ENCODE assay signal across 1 cellular context in the genomic region with DNA sequence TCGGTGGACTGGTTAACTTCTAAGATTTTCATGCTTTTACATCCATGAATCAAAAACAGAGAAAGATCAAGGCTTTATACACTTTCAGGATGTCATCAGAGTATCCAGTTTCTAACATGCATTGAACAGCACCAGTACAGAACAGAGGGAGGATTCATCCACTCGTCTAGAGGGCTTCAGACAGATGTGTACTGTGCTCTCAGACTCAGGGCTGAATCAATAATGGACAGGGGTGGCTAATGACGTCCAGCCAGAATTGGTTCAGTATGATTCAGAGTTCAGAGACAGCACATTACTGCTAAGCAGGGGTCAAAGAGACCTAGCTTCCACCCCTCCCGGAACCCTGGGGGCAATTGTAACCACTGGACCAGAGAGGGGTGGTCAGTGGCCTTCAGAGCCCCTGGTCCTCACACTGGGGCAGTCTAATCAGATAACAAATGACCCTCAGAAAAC.
TF ChIP-seq lines count a peak whose summit lies in the region.

No MANE protein-coding gene starts in this region.

TF ChIP-seq in HepG2, 621 proteins besides CTCF, POLR2A, EP300 and RAD21 (continued from another document and continues in another):
- TF ChIP-seq, protein P1, sequence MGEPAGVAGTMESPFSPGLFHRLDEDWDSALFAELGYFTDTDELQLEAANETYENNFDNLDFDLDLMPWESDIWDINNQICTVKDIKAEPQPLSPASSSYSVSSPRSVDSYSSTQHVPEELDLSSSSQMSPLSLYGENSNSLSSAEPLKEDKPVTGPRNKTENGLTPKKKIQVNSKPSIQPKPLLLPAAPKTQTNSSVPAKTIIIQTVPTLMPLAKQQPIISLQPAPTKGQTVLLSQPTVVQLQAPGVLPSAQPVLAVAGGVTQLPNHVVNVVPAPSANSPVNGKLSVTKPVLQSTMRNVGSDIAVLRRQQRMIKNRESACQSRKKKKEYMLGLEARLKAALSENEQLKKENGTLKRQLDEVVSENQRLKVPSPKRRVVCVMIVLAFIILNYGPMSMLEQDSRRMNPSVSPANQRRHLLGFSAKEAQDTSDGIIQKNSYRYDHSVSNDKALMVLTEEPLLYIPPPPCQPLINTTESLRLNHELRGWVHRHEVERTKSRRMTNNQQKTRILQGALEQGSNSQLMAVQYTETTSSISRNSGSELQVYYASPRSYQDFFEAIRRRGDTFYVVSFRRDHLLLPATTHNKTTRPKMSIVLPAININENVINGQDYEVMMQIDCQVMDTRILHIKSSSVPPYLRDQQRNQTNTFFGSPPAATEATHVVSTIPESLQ (CRISPR knock-in tag; conservative IDR thresholded peaks at IDR 0.05): no peak
- TF ChIP-seq, protein P2, sequence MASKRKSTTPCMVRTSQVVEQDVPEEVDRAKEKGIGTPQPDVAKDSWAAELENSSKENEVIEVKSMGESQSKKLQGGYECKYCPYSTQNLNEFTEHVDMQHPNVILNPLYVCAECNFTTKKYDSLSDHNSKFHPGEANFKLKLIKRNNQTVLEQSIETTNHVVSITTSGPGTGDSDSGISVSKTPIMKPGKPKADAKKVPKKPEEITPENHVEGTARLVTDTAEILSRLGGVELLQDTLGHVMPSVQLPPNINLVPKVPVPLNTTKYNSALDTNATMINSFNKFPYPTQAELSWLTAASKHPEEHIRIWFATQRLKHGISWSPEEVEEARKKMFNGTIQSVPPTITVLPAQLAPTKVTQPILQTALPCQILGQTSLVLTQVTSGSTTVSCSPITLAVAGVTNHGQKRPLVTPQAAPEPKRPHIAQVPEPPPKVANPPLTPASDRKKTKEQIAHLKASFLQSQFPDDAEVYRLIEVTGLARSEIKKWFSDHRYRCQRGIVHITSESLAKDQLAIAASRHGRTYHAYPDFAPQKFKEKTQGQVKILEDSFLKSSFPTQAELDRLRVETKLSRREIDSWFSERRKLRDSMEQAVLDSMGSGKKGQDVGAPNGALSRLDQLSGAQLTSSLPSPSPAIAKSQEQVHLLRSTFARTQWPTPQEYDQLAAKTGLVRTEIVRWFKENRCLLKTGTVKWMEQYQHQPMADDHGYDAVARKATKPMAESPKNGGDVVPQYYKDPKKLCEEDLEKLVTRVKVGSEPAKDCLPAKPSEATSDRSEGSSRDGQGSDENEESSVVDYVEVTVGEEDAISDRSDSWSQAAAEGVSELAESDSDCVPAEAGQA (IDR thresholded peaks at IDR 0.05; ENCODE audit: low read depth): no peak
- TF ChIP-seq, protein P2 (CRISPR knock-in tag; IDR thresholded peaks at IDR 0.05; ENCODE audit: borderline replicate concordance): no peak
- TF ChIP-seq ZNF230 (CRISPR knock-in tag; IDR thresholded peaks at IDR 0.05) (0 out of 2 replicates have a peak, but pooled peaks have one; percentile 36), ZNF383 (CRISPR knock-in tag; IDR thresholded peaks at IDR 0.05; ENCODE audit: borderline replicate concordance) (no peak), FOSL2 (CRISPR knock-in tag; IDR thresholded peaks at IDR 0.05) (peak; percentile 87), SIX1 (CRISPR knock-in tag; IDR thresholded peaks at IDR 0.05; ENCODE audit: borderline replicate concordance) (peak; percentile 96), ZSCAN9 (CRISPR knock-in tag; IDR thresholded peaks at IDR 0.05; ENCODE audit: borderline replicate concordance) (peak; percentile 32; the same call in 1 of the 2 replicates), MATR3 (CRISPR knock-in tag; IDR thresholded peaks at IDR 0.05) (no peak), HDAC1 (CRISPR knock-in tag; IDR thresholded peaks at IDR 0.05) (peak; percentile 62; the same call in 1 of the 2 replicates), ZNF616 (CRISPR knock-in tag; IDR thresholded peaks at IDR 0.05; ENCODE audit: low read depth) (no peak), ZBTB42 (CRISPR knock-in tag; IDR thresholded peaks at IDR 0.05) (peak; percentile 99), IRF2 (CRISPR knock-in tag; IDR thresholded peaks at IDR 0.05) (peak; percentile 80), NFYC (CRISPR knock-in tag; IDR thresholded peaks at IDR 0.05) (0 out of 2 replicates have a peak, but pooled peaks have one; percentile 11), ZBTB7B (CRISPR knock-in tag; IDR thresholded peaks at IDR 0.05) (peak; percentile 94), PITX1 (CRISPR knock-in tag; IDR thresholded peaks at IDR 0.05) (peak; percentile 71; the same call in 1 of the 2 replicates), ZNF30 (CRISPR knock-in tag; IDR thresholded peaks at IDR 0.05) (no peak), ZSCAN30 (CRISPR knock-in tag; IDR thresholded peaks at IDR 0.05) (no peak), BRCA1 (CRISPR knock-in tag; IDR thresholded peaks at IDR 0.05) (peak; percentile 71; the same call in 1 of the 2 replicates), ZMYM3 (CRISPR knock-in tag; IDR thresholded peaks at IDR 0.05) (peak; percentile 85), NFATC3 (CRISPR knock-in tag; IDR thresholded peaks at IDR 0.05) (no peak), RBM39 (IDR thresholded peaks at IDR 0.05; ENCODE audit: low read depth, low read length, poor library complexity, severe bottlenecking) (no peak), NONO (IDR thresholded peaks at IDR 0.05) (no peak), NONO (CRISPR knock-in tag; conservative IDR thresholded peaks at IDR 0.05) (peak; percentile 49; the same call in 1 of the 2 replicates), KLF15 (CRISPR knock-in tag; IDR thresholded peaks at IDR 0.05; ENCODE audit: borderline replicate concordance) (no peak), MAF1 (CRISPR knock-in tag; IDR thresholded peaks at IDR 0.05; ENCODE audit: borderline replicate concordance) (no peak), NFYB (CRISPR knock-in tag; IDR thresholded peaks at IDR 0.05) (no peak), ZNF672 (CRISPR knock-in tag; IDR thresholded peaks at IDR 0.05) (no peak), KLF9 (CRISPR knock-in tag; IDR thresholded peaks at IDR 0.05; ENCODE audit: low read depth) (no peak)
- TF ChIP-seq, protein P3, sequence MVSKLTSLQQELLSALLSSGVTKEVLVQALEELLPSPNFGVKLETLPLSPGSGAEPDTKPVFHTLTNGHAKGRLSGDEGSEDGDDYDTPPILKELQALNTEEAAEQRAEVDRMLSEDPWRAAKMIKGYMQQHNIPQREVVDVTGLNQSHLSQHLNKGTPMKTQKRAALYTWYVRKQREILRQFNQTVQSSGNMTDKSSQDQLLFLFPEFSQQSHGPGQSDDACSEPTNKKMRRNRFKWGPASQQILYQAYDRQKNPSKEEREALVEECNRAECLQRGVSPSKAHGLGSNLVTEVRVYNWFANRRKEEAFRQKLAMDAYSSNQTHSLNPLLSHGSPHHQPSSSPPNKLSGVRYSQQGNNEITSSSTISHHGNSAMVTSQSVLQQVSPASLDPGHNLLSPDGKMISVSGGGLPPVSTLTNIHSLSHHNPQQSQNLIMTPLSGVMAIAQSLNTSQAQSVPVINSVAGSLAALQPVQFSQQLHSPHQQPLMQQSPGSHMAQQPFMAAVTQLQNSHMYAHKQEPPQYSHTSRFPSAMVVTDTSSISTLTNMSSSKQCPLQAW (CRISPR knock-in tag; IDR thresholded peaks at IDR 0.05): 0 out of 2 replicates have a peak, but pooled peaks have one; percentile 50
- TF ChIP-seq, protein P4, sequence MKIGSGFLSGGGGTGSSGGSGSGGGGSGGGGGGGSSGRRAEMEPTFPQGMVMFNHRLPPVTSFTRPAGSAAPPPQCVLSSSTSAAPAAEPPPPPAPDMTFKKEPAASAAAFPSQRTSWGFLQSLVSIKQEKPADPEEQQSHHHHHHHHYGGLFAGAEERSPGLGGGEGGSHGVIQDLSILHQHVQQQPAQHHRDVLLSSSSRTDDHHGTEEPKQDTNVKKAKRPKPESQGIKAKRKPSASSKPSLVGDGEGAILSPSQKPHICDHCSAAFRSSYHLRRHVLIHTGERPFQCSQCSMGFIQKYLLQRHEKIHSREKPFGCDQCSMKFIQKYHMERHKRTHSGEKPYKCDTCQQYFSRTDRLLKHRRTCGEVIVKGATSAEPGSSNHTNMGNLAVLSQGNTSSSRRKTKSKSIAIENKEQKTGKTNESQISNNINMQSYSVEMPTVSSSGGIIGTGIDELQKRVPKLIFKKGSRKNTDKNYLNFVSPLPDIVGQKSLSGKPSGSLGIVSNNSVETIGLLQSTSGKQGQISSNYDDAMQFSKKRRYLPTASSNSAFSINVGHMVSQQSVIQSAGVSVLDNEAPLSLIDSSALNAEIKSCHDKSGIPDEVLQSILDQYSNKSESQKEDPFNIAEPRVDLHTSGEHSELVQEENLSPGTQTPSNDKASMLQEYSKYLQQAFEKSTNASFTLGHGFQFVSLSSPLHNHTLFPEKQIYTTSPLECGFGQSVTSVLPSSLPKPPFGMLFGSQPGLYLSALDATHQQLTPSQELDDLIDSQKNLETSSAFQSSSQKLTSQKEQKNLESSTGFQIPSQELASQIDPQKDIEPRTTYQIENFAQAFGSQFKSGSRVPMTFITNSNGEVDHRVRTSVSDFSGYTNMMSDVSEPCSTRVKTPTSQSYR (CRISPR knock-in tag; IDR thresholded peaks at IDR 0.05; ENCODE audit: borderline replicate concordance): 0 out of 2 replicates have a peak, but pooled peaks have one; percentile 21
- TF ChIP-seq, protein P5, sequence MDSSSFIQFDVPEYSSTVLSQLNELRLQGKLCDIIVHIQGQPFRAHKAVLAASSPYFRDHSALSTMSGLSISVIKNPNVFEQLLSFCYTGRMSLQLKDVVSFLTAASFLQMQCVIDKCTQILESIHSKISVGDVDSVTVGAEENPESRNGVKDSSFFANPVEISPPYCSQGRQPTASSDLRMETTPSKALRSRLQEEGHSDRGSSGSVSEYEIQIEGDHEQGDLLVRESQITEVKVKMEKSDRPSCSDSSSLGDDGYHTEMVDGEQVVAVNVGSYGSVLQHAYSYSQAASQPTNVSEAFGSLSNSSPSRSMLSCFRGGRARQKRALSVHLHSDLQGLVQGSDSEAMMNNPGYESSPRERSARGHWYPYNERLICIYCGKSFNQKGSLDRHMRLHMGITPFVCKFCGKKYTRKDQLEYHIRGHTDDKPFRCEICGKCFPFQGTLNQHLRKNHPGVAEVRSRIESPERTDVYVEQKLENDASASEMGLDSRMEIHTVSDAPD (CRISPR knock-in tag; IDR thresholded peaks at IDR 0.05): peak; percentile 49; the same call in 1 of the 2 replicates
- TF ChIP-seq, protein P6, sequence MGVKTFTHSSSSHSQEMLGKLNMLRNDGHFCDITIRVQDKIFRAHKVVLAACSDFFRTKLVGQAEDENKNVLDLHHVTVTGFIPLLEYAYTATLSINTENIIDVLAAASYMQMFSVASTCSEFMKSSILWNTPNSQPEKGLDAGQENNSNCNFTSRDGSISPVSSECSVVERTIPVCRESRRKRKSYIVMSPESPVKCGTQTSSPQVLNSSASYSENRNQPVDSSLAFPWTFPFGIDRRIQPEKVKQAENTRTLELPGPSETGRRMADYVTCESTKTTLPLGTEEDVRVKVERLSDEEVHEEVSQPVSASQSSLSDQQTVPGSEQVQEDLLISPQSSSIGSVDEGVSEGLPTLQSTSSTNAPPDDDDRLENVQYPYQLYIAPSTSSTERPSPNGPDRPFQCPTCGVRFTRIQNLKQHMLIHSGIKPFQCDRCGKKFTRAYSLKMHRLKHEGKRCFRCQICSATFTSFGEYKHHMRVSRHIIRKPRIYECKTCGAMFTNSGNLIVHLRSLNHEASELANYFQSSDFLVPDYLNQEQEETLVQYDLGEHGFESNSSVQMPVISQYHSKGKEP (CRISPR knock-in tag; IDR thresholded peaks at IDR 0.05): no peak
- TF ChIP-seq, protein P7, sequence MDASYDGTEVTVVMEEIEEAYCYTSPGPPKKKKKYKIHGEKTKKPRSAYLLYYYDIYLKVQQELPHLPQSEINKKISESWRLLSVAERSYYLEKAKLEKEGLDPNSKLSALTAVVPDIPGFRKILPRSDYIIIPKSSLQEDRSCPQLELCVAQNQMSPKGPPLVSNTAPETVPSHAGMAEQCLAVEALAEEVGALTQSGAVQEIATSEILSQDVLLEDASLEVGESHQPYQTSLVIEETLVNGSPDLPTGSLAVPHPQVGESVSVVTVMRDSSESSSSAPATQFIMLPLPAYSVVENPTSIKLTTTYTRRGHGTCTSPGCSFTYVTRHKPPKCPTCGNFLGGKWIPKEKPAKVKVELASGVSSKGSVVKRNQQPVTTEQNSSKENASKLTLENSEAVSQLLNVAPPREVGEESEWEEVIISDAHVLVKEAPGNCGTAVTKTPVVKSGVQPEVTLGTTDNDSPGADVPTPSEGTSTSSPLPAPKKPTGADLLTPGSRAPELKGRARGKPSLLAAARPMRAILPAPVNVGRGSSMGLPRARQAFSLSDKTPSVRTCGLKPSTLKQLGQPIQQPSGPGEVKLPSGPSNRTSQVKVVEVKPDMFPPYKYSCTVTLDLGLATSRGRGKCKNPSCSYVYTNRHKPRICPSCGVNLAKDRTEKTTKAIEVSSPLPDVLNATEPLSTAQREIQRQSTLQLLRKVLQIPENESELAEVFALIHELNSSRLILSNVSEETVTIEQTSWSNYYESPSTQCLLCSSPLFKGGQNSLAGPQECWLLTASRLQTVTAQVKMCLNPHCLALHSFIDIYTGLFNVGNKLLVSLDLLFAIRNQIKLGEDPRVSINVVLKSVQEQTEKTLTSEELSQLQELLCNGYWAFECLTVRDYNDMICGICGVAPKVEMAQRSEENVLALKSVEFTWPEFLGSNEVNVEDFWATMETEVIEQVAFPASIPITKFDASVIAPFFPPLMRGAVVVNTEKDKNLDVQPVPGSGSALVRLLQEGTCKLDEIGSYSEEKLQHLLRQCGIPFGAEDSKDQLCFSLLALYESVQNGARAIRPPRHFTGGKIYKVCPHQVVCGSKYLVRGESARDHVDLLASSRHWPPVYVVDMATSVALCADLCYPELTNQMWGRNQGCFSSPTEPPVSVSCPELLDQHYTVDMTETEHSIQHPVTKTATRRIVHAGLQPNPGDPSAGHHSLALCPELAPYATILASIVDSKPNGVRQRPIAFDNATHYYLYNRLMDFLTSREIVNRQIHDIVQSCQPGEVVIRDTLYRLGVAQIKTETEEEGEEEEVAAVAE (CRISPR knock-in tag; IDR thresholded peaks at IDR 0.05; ENCODE audit: borderline replicate concordance): peak; percentile 43; the same call in 1 of the 2 replicates
- TF ChIP-seq, protein P8, sequence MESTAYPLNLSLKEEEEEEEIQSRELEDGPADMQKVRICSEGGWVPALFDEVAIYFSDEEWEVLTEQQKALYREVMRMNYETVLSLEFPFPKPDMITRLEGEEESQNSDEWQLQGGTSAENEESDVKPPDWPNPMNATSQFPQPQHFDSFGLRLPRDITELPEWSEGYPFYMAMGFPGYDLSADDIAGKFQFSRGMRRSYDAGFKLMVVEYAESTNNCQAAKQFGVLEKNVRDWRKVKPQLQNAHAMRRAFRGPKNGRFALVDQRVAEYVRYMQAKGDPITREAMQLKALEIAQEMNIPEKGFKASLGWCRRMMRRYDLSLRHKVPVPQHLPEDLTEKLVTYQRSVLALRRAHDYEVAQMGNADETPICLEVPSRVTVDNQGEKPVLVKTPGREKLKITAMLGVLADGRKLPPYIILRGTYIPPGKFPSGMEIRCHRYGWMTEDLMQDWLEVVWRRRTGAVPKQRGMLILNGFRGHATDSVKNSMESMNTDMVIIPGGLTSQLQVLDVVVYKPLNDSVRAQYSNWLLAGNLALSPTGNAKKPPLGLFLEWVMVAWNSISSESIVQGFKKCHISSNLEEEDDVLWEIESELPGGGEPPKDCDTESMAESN (CRISPR knock-in tag; conservative IDR thresholded peaks at IDR 0.05): no peak
